Comparison of ENCODE assay signal across 14 cellular contexts in the genomic region with DNA sequence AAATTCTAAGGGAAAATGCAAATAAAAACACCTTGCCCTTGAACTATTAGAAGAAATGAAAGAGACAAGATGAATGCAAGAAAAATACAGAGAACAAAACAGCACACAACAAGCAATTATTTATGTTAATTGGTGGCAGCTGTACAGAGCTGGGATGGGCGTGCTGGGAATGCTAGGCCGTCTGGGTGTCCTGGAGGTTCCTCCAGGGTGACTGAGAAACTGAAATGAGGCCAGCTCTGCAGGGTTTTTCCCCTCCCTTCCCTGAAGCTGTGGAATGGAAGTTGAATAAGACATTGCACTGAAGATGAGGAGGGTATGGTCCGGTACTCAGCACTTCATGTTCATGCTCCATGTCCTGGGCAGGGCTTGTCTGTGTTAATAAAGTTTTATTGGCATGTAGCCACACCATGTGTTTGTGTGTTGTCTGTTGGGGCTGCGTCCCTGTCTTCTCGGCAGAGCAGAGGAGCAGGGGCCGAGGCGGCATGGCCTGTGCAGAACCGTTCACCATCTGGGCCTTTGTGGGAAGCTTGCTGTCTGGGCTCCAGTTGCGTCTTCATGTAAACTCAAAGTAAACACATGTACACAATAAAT.
DNase-seq lines count a peak whose midpoint lies in the region; ATAC-seq and TF ChIP-seq lines count a peak whose summit lies in the region.
"Had no signal": no experiment of that assay in that cellular context is flagged by ENCODE, and none has a peak within 500 bp of the region (broad histone marks: within the 10 kb centered on the region; RNA-seq: fewer than 3 reads in every experiment).

No MANE protein-coding gene starts in this region.

- no peak overlapping the region for H3K4me3 Mint-ChIP-seq in activated naive CD4-positive, alpha-beta T cell treated with anti-CD3 and anti-CD28 coated beads, Interleukin-2, amount 50 U/mL, for 24 hours

- peaks cover 81% of the 10 kb centered on the region for H3K4me1 Mint-ChIP-seq in activated naive CD4-positive, alpha-beta T cell treated with anti-CD3 and anti-CD28 coated beads, Interleukin-2, amount 50 U/mL, for 24 hours

- H3K9me3 Mint-ChIP-seq in activated naive CD4-positive, alpha-beta T cell treated with anti-CD3 and anti-CD28 coated beads, Interleukin-2, amount 50 U/mL, for 24 hours: no peaks in the 10 kb centered on the region

- H3K4me3 ChIP-seq in effector memory CD4-positive, alpha-beta T cell (ENCODE audit: insufficient read depth, low read depth, low read length, poor library complexity, severe bottlenecking): no peak overlapping the region
- no peak overlapping the region for H3K4me3 ChIP-seq in A673 (ENCODE audit: low read depth, low read length, poor library complexity, severe bottlenecking)
- H3K4me3 ChIP-seq: ovary, spleen had no signal

- no peaks in the 10 kb centered on the region for H3K27me3 ChIP-seq in effector memory CD4-positive, alpha-beta T cell (replicated peaks; ENCODE audit: control insufficient read depth, insufficient read depth, low read length, poor library complexity, severe bottlenecking)
- no peaks in the 10 kb centered on the region for H3K27me3 ChIP-seq in A673 (replicated peaks; ENCODE audit: insufficient read depth, low read depth, low read length, poor library complexity)
- H3K27me3 ChIP-seq: ovary, spleen had no signal

- H3K27ac ChIP-seq in KOPT-K1 (ENCODE audit: low read depth, low read length, poor library complexity, severe bottlenecking) (peak overlapping the region; percentile 55), temporal lobe (ENCODE audit: low read depth, low read length) (peak overlapping the region; percentile 13), A673 (ENCODE audit: low read depth, low read length, poor library complexity, severe bottlenecking) (no peak overlapping the region)
- H3K27ac ChIP-seq in effector memory CD4-positive, alpha-beta T cell (ENCODE audit: insufficient read depth, low read length, poor library complexity, severe bottlenecking): peak overlapping the region; percentile 38
- H3K27ac ChIP-seq: ovary, spleen had no signal

- H3K27me3 Mint-ChIP-seq in activated naive CD4-positive, alpha-beta T cell treated with anti-CD3 and anti-CD28 coated beads, Interleukin-2, amount 50 U/mL, for 24 hours: no peaks in the 10 kb centered on the region

- DNase-seq in activated naive CD4-positive, alpha-beta T cell (lab: John Stamatoyannopoulos, UW): no peak
- DNase-seq in effector memory CD4-positive, alpha-beta T cell: no peak
- DNase-seq in NCI-H510A treated with DMSO at 0.1 percent for 48 hours (lab: John Stamatoyannopoulos, UW) (no peak), A673 (ENCODE audit: low spot score) (no peak)
- DNase-seq: activated CD4-positive, alpha-beta T cell treated with anti-CD3 and anti-CD28 coated beads, Interleukin-2, amount 50 U/mL, for 48 hours; NCI-H2029 treated with DMSO at 0.1 percent for 48 hours; NCI-H82; ovary; spleen; T-helper 9 cell had no signal

- H3K36me3 Mint-ChIP-seq in activated naive CD4-positive, alpha-beta T cell treated with anti-CD3 and anti-CD28 coated beads, Interleukin-2, amount 50 U/mL, for 24 hours: no peaks in the 10 kb centered on the region

- TF ChIP-seq CTCF in A673 (conservative IDR thresholded peaks at IDR 0.05; ENCODE audit: low read depth, low read length): no peak

- H3K36me3 ChIP-seq in KOPT-K1 (ENCODE audit: insufficient read depth, low read length) (no peaks in the 10 kb centered on the region), A673 (ENCODE audit: insufficient read depth, low read length, poor library complexity, severe bottlenecking) (no peaks in the 10 kb centered on the region)
- no peaks in the 10 kb centered on the region for H3K36me3 ChIP-seq in effector memory CD4-positive, alpha-beta T cell (ENCODE audit: control insufficient read depth, insufficient read depth, low read length)
- H3K36me3 ChIP-seq: ovary, spleen had no signal

- peak overlapping the region; percentile 78 for H3K27ac Mint-ChIP-seq in activated naive CD4-positive, alpha-beta T cell treated with anti-CD3 and anti-CD28 coated beads, Interleukin-2, amount 50 U/mL, for 24 hours

- no TSS peak for BruUV-seq in A673 (replicated peaks; lab: Mats Ljungman, UMichigan)

- CTCF ChIA-PET in A673 (lab: Charles Lee): no interaction called here

- H3K9me3 ChIP-seq in KOPT-K1 (ENCODE audit: insufficient read depth, low read length, poor library complexity, severe bottlenecking) (no peaks in the 10 kb centered on the region), A673 (ENCODE audit: low read depth, low read length, poor library complexity, severe bottlenecking) (no peaks in the 10 kb centered on the region)
- no peaks in the 10 kb centered on the region for H3K9me3 ChIP-seq in effector memory CD4-positive, alpha-beta T cell (ENCODE audit: control insufficient read depth, low read length)
- H3K9me3 ChIP-seq: ovary, spleen had no signal

- no peak for ATAC-seq in GM19328 (IDR thresholded peaks at IDR 0.05; ENCODE audit: unreplicated experiment)

- POLR2A ChIA-PET in A673 (lab: Charles Lee; ENCODE audit: low non-redundant PET): no interaction called here

- intact Hi-C loops in A673 (cut with micrococcal nuclease; ENCODE audit: unreplicated experiment): no loop called here

- H3K4me1 ChIP-seq in effector memory CD4-positive, alpha-beta T cell (ENCODE audit: control insufficient read depth, insufficient read depth, low read length, poor library complexity, severe bottlenecking): peaks cover 57% of the 10 kb centered on the region
- peaks cover 13% of the 10 kb centered on the region for H3K4me1 ChIP-seq in A673 (ENCODE audit: insufficient read depth, low read length, poor library complexity, severe bottlenecking)
